Comparison of ENCODE assay signal across 18 cellular contexts in genomic region chr4:162837241-162837640, GRCh38.
A peak's percentile ranks its signal among the peaks of the same experiment; 100 is the strongest.
DNase-seq lines count a peak whose midpoint lies in the region; ATAC-seq, FAIRE-seq and TF ChIP-seq lines count a peak whose summit lies in the region.
"Had no signal": no experiment of that assay in that cellular context is flagged by ENCODE, and none has a peak within 500 bp of the region (broad histone marks: within the 10 kb centered on the region; RNA-seq: fewer than 3 reads in every experiment).

No MANE protein-coding gene starts in this region.

- H3K4me1 ChIP-seq in transverse colon: peaks cover 0 to 14% (median 5%) of the 10 kb centered on the region in 4 donors
- H3K4me1 ChIP-seq: BE2C, Caco-2 had no signal

- ATAC-seq in left colon (peak; percentile 75), Right ventricle myocardium superior (ENCODE audit: poor library complexity) (no peak), GM21528 (IDR thresholded peaks at IDR 0.05; ENCODE audit: low FRiP score, unreplicated experiment) (no peak)

- H3K4me3 ChIP-seq in transverse colon: no peak overlapping the region

- no peaks in the 10 kb centered on the region for H3K27me3 ChIP-seq in transverse colon
- H3K27me3 ChIP-seq: BE2C had no signal

- H3K36me3 ChIP-seq in transverse colon: no peaks in the 10 kb centered on the region
- H3K36me3 ChIP-seq: BE2C had no signal

- no peak for TF ChIP-seq EP300 in transverse colon (IDR thresholded peaks at IDR 0.05; ENCODE audit: low read depth)

- intact Hi-C loops in left colon (cut with DNase I, micrococcal nuclease) (no loop called here), transverse colon (cut with DNase I; ENCODE audit: low total_unique reads) (no loop called here), Right ventricle myocardium superior (cut with DNase I) (no loop called here)

- TF ChIP-seq POLR2A in transverse colon (IDR thresholded peaks at IDR 0.05): no peak

- WGBS in transverse colon (ENCODE audit: low coverage in 1 of 2), 2 donors: 22 to 40% methylated on average over 1 of the region's 1 CpG

- TF ChIP-seq CTCF in D721Med (IDR thresholded peaks at IDR 0.05; ENCODE audit: insufficient read depth, missing control alignments): no peak
- TF ChIP-seq CTCF in transverse colon (IDR thresholded peaks at IDR 0.05): peak in 2 of 5 experiments; percentile 8 to 30

- in situ Hi-C loops in transverse colon (cut with MboI; ENCODE audit: low pct_ligation_motif_present in 1 of 4, low pct_unique_long_range_greater_than_20kb in 1 of 4, low sequenced_read_pairs in 3 of 4): no loop called here

- no peak overlapping the region for H3K27ac ChIP-seq in transverse colon

- peak; percentile 32 for FAIRE-seq in D721Med (lab: Jason Lieb, UNC)
- FAIRE-seq: A204.1, H1 had no signal

- no peak for DNase-seq in D721Med (ENCODE audit: insufficient read length, low spot score)
- peak; percentile 1 for DNase-seq in DMS53 treated with DMSO at 0.1 percent for 48 hours (lab: John Stamatoyannopoulos, UW; ENCODE audit: unreplicated experiment)
- no peak for DNase-seq in left colon
- peak; percentile 26 for DNase-seq in transverse colon
- DNase-seq in Right ventricle myocardium superior: no peak
- DNase-seq in NCI-H524 (lab: John Stamatoyannopoulos, UW): no peak
- DNase-seq: ACHN; BE2C; C1 segment of cervical spinal cord; Caco-2; CD4-positive, alpha-beta T cell; DMS79 treated with DMSO at 0.1 percent for 48 hours; GF-D8; H9; KG1 had no signal

- H3K9me3 ChIP-seq in transverse colon: no peaks in the 10 kb centered on the region
- H3K9me3 ChIP-seq: BE2C, Caco-2 had no signal

Comparison
In these comparisons a context has a peak if more than half of its experiments do, and no peak if none do; other contexts are left out.
1. DNase-seq: peak in DMS53 treated with DMSO at 0.1 percent for 48 hours (single experiment) and transverse colon (single experiment); none in D721Med (single experiment), left colon (0 of 2), Right ventricle myocardium superior (single experiment) and NCI-H524 (0 of 2).